17 cellular contexts compared by ENCODE assay signal in genomic region chr3:107450254-107450653, GRCh38.
A peak's percentile ranks its signal among the peaks of the same experiment; 100 is the strongest.
DNase-seq lines count a peak whose midpoint lies in the region; ATAC-seq, FAIRE-seq and TF ChIP-seq lines count a peak whose summit lies in the region.
"Had no signal": no experiment of that assay in that cellular context is flagged by ENCODE, and none has a peak within 500 bp of the region (broad histone marks: within the 10 kb centered on the region; RNA-seq: fewer than 3 reads in every experiment).

No MANE protein-coding gene starts in this region.

- CTCF ChIA-PET in activated naive CD4-positive, alpha-beta T cell treated with anti-CD3 and anti-CD28 coated beads for 36 hours (lab: Charles Lee) = no interaction called here
- CTCF ChIA-PET in mammary epithelial cell (lab: Charles Lee; ENCODE audit: low non-redundant PET) = no interaction called here

- H3K4me1 Mint-ChIP-seq in activated naive CD4-positive, alpha-beta T cell treated with anti-CD3 and anti-CD28 coated beads for 36 hours (ENCODE audit: low read depth) = peaks cover 9% of the 10 kb centered on the region
- no peaks in the 10 kb centered on the region for H3K4me1 Mint-ChIP-seq in stimulated activated memory B cell treated with anti-CD40 and anti-IgM and Interleukin-4, amounts not matched to agents 10 μg/mL and 1 μg/mL and 100 μg/mL, for 72 hours

- no peaks in the 10 kb centered on the region for H3K27me3 Mint-ChIP-seq in activated naive CD4-positive, alpha-beta T cell treated with anti-CD3 and anti-CD28 coated beads for 36 hours (ENCODE audit: low read depth)
- H3K27me3 Mint-ChIP-seq in stimulated activated memory B cell treated with anti-CD40 and anti-IgM and Interleukin-4, amounts not matched to agents 10 μg/mL and 1 μg/mL and 100 μg/mL, for 72 hours = no peaks in the 10 kb centered on the region
- H3K27me3 Mint-ChIP-seq: dendritic cell treated with granulocyte-macrophage colony-stimulating factor and Interleukin-4, amounts not matched to agents 40 ng/mL and 50 ng/mL, for 4 days had no signal

- in situ Hi-C loops in mammary epithelial cell (cut with MboI; ENCODE audit: low sequenced_read_pairs in 2 of 2) = no loop called here

- no peak overlapping the region for H3K9ac ChIP-seq in mammary epithelial cell (ENCODE audit: insufficient read depth, low read length)
- no peak overlapping the region for H3K9ac ChIP-seq in Karpas-422 (ENCODE audit: low read length)

- peak; percentile 4 for FAIRE-seq in HTR-8/SVneo (lab: Jason Lieb, UNC)
- FAIRE-seq: islet of Langerhans had no signal

- WGBS in mammary epithelial cell (ENCODE audit: low coverage, missing lambda C conversion rate) = 84% methylated on average over 2 of the region's 2 CpGs

- peak; percentile 27 for ATAC-seq in stimulated activated memory B cell treated with anti-CD40 and anti-IgM and Interleukin-4, amounts not matched to agents 10 μg/mL and 1 μg/mL and 100 μg/mL, for 72 hours
- ATAC-seq: psoas muscle had no signal

- H3K4me1 ChIP-seq in mammary epithelial cell (ENCODE audit: insufficient read depth, low read length) (no peaks in the 10 kb centered on the region), Karpas-422 (ENCODE audit: low read length) (no peaks in the 10 kb centered on the region)
- H3K4me1 ChIP-seq: psoas muscle, SJSA1 had no signal

- H3K4me2 ChIP-seq in mammary epithelial cell (ENCODE audit: insufficient read depth, low read depth, low read length) (no peak overlapping the region), Karpas-422 (ENCODE audit: low read depth, low read length, poor library complexity, severe bottlenecking) (no peak overlapping the region)

- peak; percentile 42 for DNase-seq in activated naive CD4-positive, alpha-beta T cell treated with anti-CD3 and anti-CD28 coated beads for 36 hours
- no peak for DNase-seq in activated naive CD4-positive, alpha-beta T cell treated with Interleukin-2 at 50 U/mL for 16 hours
- no peak for DNase-seq in HTR-8/SVneo (ENCODE audit: insufficient read length, low spot score)
- DNase-seq in mammary epithelial cell = peak; percentile 66
- no peak for DNase-seq in NCI-H345 treated with DMSO at 0.1 percent for 48 hours (lab: John Stamatoyannopoulos, UW; ENCODE audit: unreplicated experiment)
- DNase-seq in NCI-H748 (lab: John Stamatoyannopoulos, UW; ENCODE audit: unreplicated experiment) = no peak
- DNase-seq in Karpas-422 = no peak
- DNase-seq: anterior cingulate cortex, head of caudate nucleus, MG63, NCI-H187, psoas muscle had no signal

- H3K36me3 ChIP-seq in mammary epithelial cell (ENCODE audit: insufficient read depth, low read length) (no peaks in the 10 kb centered on the region), Karpas-422 (ENCODE audit: insufficient read depth, low read length) (no peaks in the 10 kb centered on the region)
- H3K36me3 ChIP-seq: MG63, SJSA1 had no signal

- intact Hi-C loops in activated naive CD4-positive, alpha-beta T cell treated with anti-CD3 and anti-CD28 coated beads for 36 hours (cut with micrococcal nuclease) = loop anchor here (5.0 kb wide), 1 partner anchor 72 kb away; the partner anchor contains the start of gene BBX
- intact Hi-C loops in mammary epithelial cell (cut with micrococcal nuclease) = no loop called here

- H3K27me3 ChIP-seq in mammary epithelial cell (ENCODE audit: insufficient read depth, low read length) (no peaks in the 10 kb centered on the region), Karpas-422 (ENCODE audit: low read length) (no peaks in the 10 kb centered on the region)
- H3K27me3 ChIP-seq: MG63, SJSA1 had no signal

- H3K36me3 Mint-ChIP-seq in activated naive CD4-positive, alpha-beta T cell treated with anti-CD3 and anti-CD28 coated beads for 36 hours (ENCODE audit: low read depth) = no peaks in the 10 kb centered on the region
- H3K36me3 Mint-ChIP-seq in stimulated activated memory B cell treated with anti-CD40 and anti-IgM and Interleukin-4, amounts not matched to agents 10 μg/mL and 1 μg/mL and 100 μg/mL, for 72 hours = no peaks in the 10 kb centered on the region

- H3K4me3 Mint-ChIP-seq in activated naive CD4-positive, alpha-beta T cell treated with anti-CD3 and anti-CD28 coated beads for 36 hours = no peak overlapping the region
- no peak overlapping the region for H3K4me3 Mint-ChIP-seq in stimulated activated memory B cell treated with anti-CD40 and anti-IgM and Interleukin-4, amounts not matched to agents 10 μg/mL and 1 μg/mL and 100 μg/mL, for 72 hours
- H3K4me3 Mint-ChIP-seq: dendritic cell treated with granulocyte-macrophage colony-stimulating factor and Interleukin-4, amounts not matched to agents 40 ng/mL and 50 ng/mL, for 4 days; T-helper 2 cell treated with Interferon-gamma antibody and Interleukin-4, amounts not matched to agents 5 μg/mL and 100 μg/mL, for 36 hours had no signal

- H3K9me3 Mint-ChIP-seq in activated naive CD4-positive, alpha-beta T cell treated with anti-CD3 and anti-CD28 coated beads for 36 hours = no peaks in the 10 kb centered on the region
- H3K9me3 Mint-ChIP-seq in stimulated activated memory B cell treated with anti-CD40 and anti-IgM and Interleukin-4, amounts not matched to agents 10 μg/mL and 1 μg/mL and 100 μg/mL, for 72 hours = no peaks in the 10 kb centered on the region
- H3K9me3 Mint-ChIP-seq: dendritic cell treated with granulocyte-macrophage colony-stimulating factor and Interleukin-4, amounts not matched to agents 40 ng/mL and 50 ng/mL, for 4 days; T-helper 2 cell treated with Interferon-gamma antibody and Interleukin-4, amounts not matched to agents 5 μg/mL and 100 μg/mL, for 36 hours had no signal

- H3K27ac Mint-ChIP-seq in activated naive CD4-positive, alpha-beta T cell treated with anti-CD3 and anti-CD28 coated beads for 36 hours = no peak overlapping the region
- H3K27ac Mint-ChIP-seq in stimulated activated memory B cell treated with anti-CD40 and anti-IgM and Interleukin-4, amounts not matched to agents 10 μg/mL and 1 μg/mL and 100 μg/mL, for 72 hours = no peak overlapping the region
- H3K27ac Mint-ChIP-seq: dendritic cell treated with granulocyte-macrophage colony-stimulating factor and Interleukin-4, amounts not matched to agents 40 ng/mL and 50 ng/mL, for 4 days; T-helper 2 cell treated with Interferon-gamma antibody and Interleukin-4, amounts not matched to agents 5 μg/mL and 100 μg/mL, for 36 hours had no signal

- no peak overlapping the region for H2AFZ ChIP-seq in mammary epithelial cell (ENCODE audit: low read depth, low read length)
- H2AFZ ChIP-seq in Karpas-422 (ENCODE audit: low read length) = no peak overlapping the region

- dilution Hi-C loops in mammary epithelial cell (cut with HindIII; ENCODE audit: low sequenced_read_pairs) = no loop called here

- H3K9me3 ChIP-seq in mammary epithelial cell (replicated peaks; ENCODE audit: insufficient read depth, low read length) (no peaks in the 10 kb centered on the region), Karpas-422 (ENCODE audit: low read length) (no peaks in the 10 kb centered on the region)
- H3K9me3 ChIP-seq: MG63, psoas muscle, SJSA1 had no signal

- no peak overlapping the region for H3K27ac ChIP-seq in mammary epithelial cell (ENCODE audit: insufficient read depth, low read depth, low read length)
- no peak overlapping the region for H3K27ac ChIP-seq in Karpas-422 (ENCODE audit: low read length)
- H3K27ac ChIP-seq: psoas muscle, SJSA1 had no signal

- no peaks in the 10 kb centered on the region for H3K9me2 ChIP-seq in Karpas-422 (replicated peaks; ENCODE audit: insufficient read depth, low read length)

- H4K20me1 ChIP-seq in mammary epithelial cell (ENCODE audit: insufficient read depth, low read length) (no peaks in the 10 kb centered on the region), Karpas-422 (ENCODE audit: insufficient read depth, low read depth, low read length) (no peaks in the 10 kb centered on the region)

- H3K4me3 ChIP-seq in mammary epithelial cell (replicated peaks in 1 of 3; ENCODE audit: insufficient read depth in 1 of 3, low read depth in 2 of 3, low read length in 3 of 3) (no peak overlapping the region), Karpas-422 (ENCODE audit: low read length) (no peak overlapping the region)
- H3K4me3 ChIP-seq: MG63, psoas muscle, SJSA1 had no signal

- no TSS peak for BruUV-seq in mammary epithelial cell (replicated peaks; lab: Mats Ljungman, UMichigan)

- H3K79me2 ChIP-seq in mammary epithelial cell (ENCODE audit: insufficient read depth, low read length) = no peaks in the 10 kb centered on the region
- no peaks in the 10 kb centered on the region for H3K79me2 ChIP-seq in Karpas-422 (ENCODE audit: low read length)

- no peak for TF ChIP-seq CTCF in mammary epithelial cell (conservative IDR thresholded peaks at IDR 0.05 in 1 of 2, IDR thresholded peaks at IDR 0.05 in 1 of 2; ENCODE audit: extremely low read depth in 1 of 2, insufficient read depth in 1 of 2, low read depth in 1 of 2, low read length in 2 of 2)

Comparison
In these comparisons a context has a peak if more than half of its experiments do, and no peak if none do; other contexts are left out.
1. DNase-seq: peak in activated naive CD4-positive, alpha-beta T cell treated with anti-CD3 and anti-CD28 coated beads for 36 hours (single experiment) and mammary epithelial cell (single experiment); none in activated naive CD4-positive, alpha-beta T cell treated with Interleukin-2 at 50 U/mL for 16 hours (single experiment), HTR-8/SVneo (single experiment), NCI-H345 treated with DMSO at 0.1 percent for 48 hours (single experiment), NCI-H748 (single experiment) and Karpas-422 (single experiment).